8 cellular contexts compared by ENCODE assay signal in genomic region chr6:27605401-27606342, GRCh38.
DNase-seq lines count a peak whose midpoint lies in the region; ATAC-seq lines count a peak whose summit lies in the region.

No MANE protein-coding gene starts in this region.

- peaks cover 4% of the 10 kb centered on the region for H3K36me3 Mint-ChIP-seq in activated CD4-positive, alpha-beta memory T cell treated with anti-CD3 and anti-CD28 coated beads, Interleukin-2, amount 10 ng/mL, durations not matched to agents 7 days and 5 days (ENCODE audit: low read depth)

- ATAC-seq in HG02642 (IDR thresholded peaks at IDR 0.05; ENCODE audit: poor library complexity, unreplicated experiment): peak; percentile 53

- peaks cover 36% of the 10 kb centered on the region for H3K27me3 Mint-ChIP-seq in activated CD4-positive, alpha-beta memory T cell treated with anti-CD3 and anti-CD28 coated beads, Interleukin-2, amount 10 ng/mL, durations not matched to agents 7 days and 5 days

- peaks cover 25% of the 10 kb centered on the region for H3K4me1 Mint-ChIP-seq in activated CD4-positive, alpha-beta memory T cell treated with anti-CD3 and anti-CD28 coated beads, Interleukin-2, amount 10 ng/mL, durations not matched to agents 7 days and 5 days

- CTCF ChIA-PET in activated CD4-positive, alpha-beta memory T cell treated with anti-CD3 and anti-CD28 coated beads, Interleukin-2, amount 10 ng/mL, durations not matched to agents 7 days and 5 days (lab: Charles Lee): interaction anchor here (0.8 to 1.8 kb wide), 2 partner anchors 167 to 418 kb away, joined by 3 read pairs; no protein-coding TSS in a partner anchor

- DNase-seq in D341Med (ENCODE audit: low spot score): peak; percentile 45
- DNase-seq in activated CD4-positive, alpha-beta memory T cell treated with anti-CD3 and anti-CD28 coated beads, Interleukin-2, amount 10 ng/mL, durations not matched to agents 7 days and 5 days: no peak
- peak; percentile 58 for DNase-seq in iPS-NIHi11 (ENCODE audit: low spot score)
- no peak for DNase-seq in COR-L47 (lab: John Stamatoyannopoulos, UW)
- DNase-seq in NCI-H2029 treated with DMSO at 0.1 percent for 48 hours (lab: John Stamatoyannopoulos, UW): no peak
- no peak for DNase-seq in 8988T
- DNase-seq in central memory CD4-positive, alpha-beta T cell: no peak

- peak overlapping the region; percentile 40 for H3K4me3 Mint-ChIP-seq in activated CD4-positive, alpha-beta memory T cell treated with anti-CD3 and anti-CD28 coated beads, Interleukin-2, amount 10 ng/mL, durations not matched to agents 7 days and 5 days

- H3K27ac Mint-ChIP-seq in activated CD4-positive, alpha-beta memory T cell treated with anti-CD3 and anti-CD28 coated beads, Interleukin-2, amount 10 ng/mL, durations not matched to agents 7 days and 5 days: no peak overlapping the region

- POLR2A ChIA-PET in activated CD4-positive, alpha-beta memory T cell treated with anti-CD3 and anti-CD28 coated beads, Interleukin-2, amount 10 ng/mL, durations not matched to agents 7 days and 5 days (lab: Charles Lee): no interaction called here

- peaks cover 7% of the 10 kb centered on the region for H3K9me3 Mint-ChIP-seq in activated CD4-positive, alpha-beta memory T cell treated with anti-CD3 and anti-CD28 coated beads, Interleukin-2, amount 10 ng/mL, durations not matched to agents 7 days and 5 days

Comparison
In these comparisons a context has a peak if more than half of its experiments do, and no peak if none do; other contexts are left out.
1. DNase-seq: peak in D341Med (single experiment) and iPS-NIHi11 (single experiment); none in activated CD4-positive, alpha-beta memory T cell treated with anti-CD3 and anti-CD28 coated beads, Interleukin-2, amount 10 ng/mL, durations not matched to agents 7 days and 5 days (single experiment), COR-L47 (single experiment), NCI-H2029 treated with DMSO at 0.1 percent for 48 hours (single experiment), 8988T (single experiment) and central memory CD4-positive, alpha-beta T cell (single experiment).